In the genomic region with DNA sequence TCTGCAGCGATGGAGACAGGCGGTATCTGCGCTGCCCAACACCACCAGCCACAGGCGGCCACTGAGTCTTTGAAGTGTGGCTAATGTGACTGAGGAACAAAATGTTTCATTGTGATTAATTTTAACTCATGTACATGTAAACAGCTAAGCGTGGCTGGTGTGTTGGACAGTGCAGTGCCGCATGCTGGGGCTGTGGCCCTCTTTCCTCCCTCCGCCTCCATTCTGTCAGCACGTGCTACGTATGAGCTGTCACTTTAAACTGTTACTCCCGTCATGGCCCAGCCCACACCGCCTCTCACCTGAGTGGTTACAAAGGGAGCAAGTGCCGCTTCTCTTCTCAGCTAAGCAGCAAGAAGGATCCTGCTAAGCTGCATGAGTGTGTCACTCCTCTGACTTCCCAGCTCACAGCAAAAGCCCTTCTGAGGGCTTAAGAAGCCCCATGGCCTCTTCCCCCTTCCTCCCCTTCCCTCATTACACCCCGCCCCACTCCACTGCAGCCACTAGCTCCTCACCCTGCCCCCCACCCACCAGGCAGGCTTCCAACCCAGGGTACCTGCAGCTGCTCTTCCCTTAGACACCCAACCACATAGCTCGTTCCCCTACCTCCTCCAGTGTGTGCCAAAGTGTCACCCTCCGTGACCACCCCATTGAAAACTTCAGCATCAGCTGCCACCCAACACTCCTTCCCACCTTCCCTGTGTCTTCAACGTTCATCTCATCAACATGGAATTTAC, we compare ENCODE assay signal across 8 cellular contexts. TPM values are rescaled to one million over a fixed set of nuclear protein-coding genes. Genes with fewer than 3 reads are reported as not detected.
A peak's percentile ranks its signal among the peaks of the same experiment; 100 is the strongest.
DNase-seq lines count a peak whose midpoint lies in the region; ATAC-seq and TF ChIP-seq lines count a peak whose summit lies in the region.

No MANE protein-coding gene starts in this region.

- no peaks in the 10 kb centered on the region for H3K79me2 ChIP-seq in smooth muscle cell (ENCODE audit: low read depth)

- WGBS in heart left ventricle, 4 donors = 53 to 60% (median 54%) methylated on average over 16 of the region's 16 CpGs
- 54% methylated on average over 15 of the region's 16 CpGs for WGBS in smooth muscle cell (ENCODE audit: low lambda C conversion rate)

- H3K27ac ChIP-seq in 22Rv1 (peak overlapping the region; percentile 63), heart left ventricle (peak overlapping the region in 2 of 12 donors; percentile 15 to 48), smooth muscle cell (ENCODE audit: low read depth) (peak overlapping the region; percentile 55)

- DNase-seq in NCI-H2227 (lab: John Stamatoyannopoulos, UW; ENCODE audit: unreplicated experiment) = peak; percentile 22
- DNase-seq in activated T-helper 2 cell treated with anti-CD3 and anti-CD28 coated beads, Interferon-gamma antibody, Interleukin-2, Interleukin-4, amounts not matched to agents 10 μg/mL and 5 μg/mL and 100 μg/mL, durations not matched to agents 14 hours and 24 hours and 36 hours (ENCODE audit: low spot score) = peak; percentile 43
- no peak for DNase-seq in heart left ventricle
- DNase-seq in smooth muscle cell (lab: John Stamatoyannopoulos, UW; ENCODE audit: unreplicated experiment) = no peak
- DNase-seq in HEK293T (ENCODE audit: extremely low spot score) = no peak
- DNase-seq in GM20000 (ENCODE audit: low spot score) = no peak

- no peaks in the 10 kb centered on the region for H3K9me3 Mint-ChIP-seq in activated T-helper 2 cell treated with anti-CD3 and anti-CD28 coated beads, Interferon-gamma antibody, Interleukin-2, Interleukin-4, amounts not matched to agents 10 μg/mL and 5 μg/mL and 100 μg/mL, durations not matched to agents 14 hours and 24 hours and 36 hours

- no peaks in the 10 kb centered on the region for H3F3A ChIP-seq in smooth muscle cell (ENCODE audit: low read depth)

- peaks cover 3% of the 10 kb centered on the region for H3K27me3 Mint-ChIP-seq in activated T-helper 2 cell treated with anti-CD3 and anti-CD28 coated beads, Interferon-gamma antibody, Interleukin-2, Interleukin-4, amounts not matched to agents 10 μg/mL and 5 μg/mL and 100 μg/mL, durations not matched to agents 14 hours and 24 hours and 36 hours (ENCODE audit: low read depth)

- H3K36me3 ChIP-seq in heart left ventricle = no peaks in the 10 kb centered on the region
- H3K36me3 ChIP-seq in smooth muscle cell (ENCODE audit: low read depth) = no peaks in the 10 kb centered on the region

- H3K36me3 Mint-ChIP-seq in activated T-helper 2 cell treated with anti-CD3 and anti-CD28 coated beads, Interferon-gamma antibody, Interleukin-2, Interleukin-4, amounts not matched to agents 10 μg/mL and 5 μg/mL and 100 μg/mL, durations not matched to agents 14 hours and 24 hours and 36 hours (ENCODE audit: low read depth) = no peaks in the 10 kb centered on the region

- no peak overlapping the region for H3K4me3 Mint-ChIP-seq in activated T-helper 2 cell treated with anti-CD3 and anti-CD28 coated beads, Interferon-gamma antibody, Interleukin-2, Interleukin-4, amounts not matched to agents 10 μg/mL and 5 μg/mL and 100 μg/mL, durations not matched to agents 14 hours and 24 hours and 36 hours (ENCODE audit: low read depth)

- H3K4me3 ChIP-seq in heart left ventricle = peak overlapping the region in 2 of 12 donors; percentile 46 to 49
- H3K4me3 ChIP-seq in smooth muscle cell = no peak overlapping the region

- peaks cover 0 to 13% (median 6%) of the 10 kb centered on the region in 12 donors for H3K4me1 ChIP-seq in heart left ventricle
- H3K4me1 ChIP-seq in smooth muscle cell (ENCODE audit: low read depth) = peaks cover 10% of the 10 kb centered on the region

- H3K9ac ChIP-seq in smooth muscle cell (ENCODE audit: low read depth) = no peak overlapping the region

- H4K20me1 ChIP-seq in smooth muscle cell (ENCODE audit: low read depth) = no peaks in the 10 kb centered on the region

- peaks cover 0 to 8% (median 0%) of the 10 kb centered on the region in 9 donors for H3K27me3 ChIP-seq in heart left ventricle
- no peaks in the 10 kb centered on the region for H3K27me3 ChIP-seq in smooth muscle cell (ENCODE audit: low read depth)

- H3K4me2 ChIP-seq in smooth muscle cell = peak overlapping the region; percentile 41

- H2AFZ ChIP-seq in smooth muscle cell (ENCODE audit: low read depth) = no peak overlapping the region

- ATAC-seq in heart left ventricle (peak in 3 of 4 donors; percentile 47 to 64 (median 52)), HG03565 (IDR thresholded peaks at IDR 0.05; ENCODE audit: unreplicated experiment) (no peak)

- intact Hi-C loops in activated T-helper 2 cell treated with anti-CD3 and anti-CD28 coated beads, Interferon-gamma antibody, Interleukin-2, Interleukin-4, amounts not matched to agents 10 μg/mL and 5 μg/mL and 100 μg/mL, durations not matched to agents 14 hours and 24 hours and 36 hours (cut with micrococcal nuclease) = no loop called here
- intact Hi-C loops in heart left ventricle (cut with DNase I) = loop anchor here (5.0 to 10.0 kb wide), 9 partner anchors 76 to 336 kb away; partner anchors contain the start of genes NCBP3 (in 7 of the 10) and P2RX1 (in 1 of the 10)

- TF ChIP-seq CTCF in 22Rv1 (IDR thresholded peaks at IDR 0.05) (no peak), heart left ventricle (IDR thresholded peaks at IDR 0.05) (no peak), smooth muscle cell (IDR thresholded peaks at IDR 0.05; ENCODE audit: borderline replicate concordance, insufficient read depth, poor library complexity, severe bottlenecking) (no peak), GM20000 (IDR thresholded peaks at IDR 0.05; ENCODE audit: extremely low read depth, missing control alignments) (no peak)

- POLR2A ChIA-PET in HEK293T (lab: Yijun Ruan, JAX) = interaction anchor here (1.1 kb wide), 1 partner anchor 15 kb away, joined by 4 read pairs; the partner anchor contains the start of gene HASPIN

- no peak for TF ChIP-seq POLR2A in heart left ventricle (IDR thresholded peaks at IDR 0.05)

- peaks cover 35% of the 10 kb centered on the region for H3K4me1 Mint-ChIP-seq in activated T-helper 2 cell treated with anti-CD3 and anti-CD28 coated beads, Interferon-gamma antibody, Interleukin-2, Interleukin-4, amounts not matched to agents 10 μg/mL and 5 μg/mL and 100 μg/mL, durations not matched to agents 14 hours and 24 hours and 36 hours (ENCODE audit: low read depth)

- CTCF ChIA-PET in HEK293T (lab: Yijun Ruan, JAX) = interaction anchor here (0.6 to 2.8 kb wide), 10 partner anchors 18 to 296 kb away, joined by 3 to 30 read pairs (median 4); partner anchors contain the start of gene NCBP3

- no peaks in the 10 kb centered on the region for H3K9me3 ChIP-seq in heart left ventricle
- H3K9me3 ChIP-seq in smooth muscle cell (replicated peaks; ENCODE audit: low read depth) = no peaks in the 10 kb centered on the region

- H3K27ac Mint-ChIP-seq in activated T-helper 2 cell treated with anti-CD3 and anti-CD28 coated beads, Interferon-gamma antibody, Interleukin-2, Interleukin-4, amounts not matched to agents 10 μg/mL and 5 μg/mL and 100 μg/mL, durations not matched to agents 14 hours and 24 hours and 36 hours = peak overlapping the region; percentile 28

TF ChIP-seq in HEK293T, 16 proteins besides CTCF, POLR2A, EP300 and RAD21:
- TF ChIP-seq FOXM1 (IDR thresholded peaks at IDR 0.05; ENCODE audit: borderline replicate concordance) = no peak
- TF ChIP-seq LEF1 (IDR thresholded peaks at IDR 0.05; ENCODE audit: borderline replicate concordance) = no peak
- TF ChIP-seq ZNF384 (IDR thresholded peaks at IDR 0.05) = no peak
- TF ChIP-seq ARNT (IDR thresholded peaks at IDR 0.05) = no peak
- no peak for TF ChIP-seq ELF4 (IDR thresholded peaks at IDR 0.05)
- TF ChIP-seq SUZ12 (IDR thresholded peaks at IDR 0.05) = no peak
- TF ChIP-seq, protein P1, sequence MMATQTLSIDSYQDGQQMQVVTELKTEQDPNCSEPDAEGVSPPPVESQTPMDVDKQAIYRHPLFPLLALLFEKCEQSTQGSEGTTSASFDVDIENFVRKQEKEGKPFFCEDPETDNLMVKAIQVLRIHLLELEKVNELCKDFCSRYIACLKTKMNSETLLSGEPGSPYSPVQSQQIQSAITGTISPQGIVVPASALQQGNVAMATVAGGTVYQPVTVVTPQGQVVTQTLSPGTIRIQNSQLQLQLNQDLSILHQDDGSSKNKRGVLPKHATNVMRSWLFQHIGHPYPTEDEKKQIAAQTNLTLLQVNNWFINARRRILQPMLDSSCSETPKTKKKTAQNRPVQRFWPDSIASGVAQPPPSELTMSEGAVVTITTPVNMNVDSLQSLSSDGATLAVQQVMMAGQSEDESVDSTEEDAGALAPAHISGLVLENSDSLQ (IDR thresholded peaks at IDR 0.05) = no peak
- TF ChIP-seq L3MBTL2 (conservative IDR thresholded peaks at IDR 0.05) = no peak
- TF ChIP-seq HDGF (IDR thresholded peaks at IDR 0.05; ENCODE audit: borderline replicate concordance) = no peak
- TF ChIP-seq TARDBP (IDR thresholded peaks at IDR 0.05) = no peak
- TF ChIP-seq BHLHE40 (IDR thresholded peaks at IDR 0.05; ENCODE audit: borderline replicate concordance) = no peak
- no peak for TF ChIP-seq SP1 (IDR thresholded peaks at IDR 0.05)
- TF ChIP-seq CTBP1 (IDR thresholded peaks at IDR 0.05; ENCODE audit: borderline replicate concordance) = no peak
- TF ChIP-seq FOXK2 (IDR thresholded peaks at IDR 0.05) = no peak
- TF ChIP-seq FOXA1 (IDR thresholded peaks at IDR 0.05) = no peak
- no peak for TF ChIP-seq NFRKB (IDR thresholded peaks at IDR 0.05)

RNA-seq across cellular contexts. Expression of gene HASPIN, which starts 15.0 kb away (rescaled TPM):
- 23.0 and 23.4 TPM in 2 replicates for total RNA-seq in activated T-helper 2 cell treated with anti-CD3 and anti-CD28 coated beads, Interferon-gamma antibody, Interleukin-2, Interleukin-4, amounts not matched to agents 10 μg/mL and 5 μg/mL and 100 μg/mL, durations not matched to agents 14 hours and 24 hours and 36 hours
- total RNA-seq in heart left ventricle = 1 to 10 TPM in 1 of 9 donors, under 1 TPM in 8; 0.15 to 2.1 (median 0.32) TPM
- polyA plus RNA-seq in heart left ventricle = 1 to 10 TPM in 1 of 2 donors, not detected in 1; 1.1 TPM
- total RNA-seq in smooth muscle cell = 2.6 and 2.7 TPM in 2 replicates
- polyA plus RNA-seq in smooth muscle cell = 1.2 and 2.0 TPM in 2 replicates

RNA-seq across cellular contexts. Expression of gene P2RX5, which starts 42.8 kb away (rescaled TPM):
- 111 and 118 TPM in 2 replicates for total RNA-seq in activated T-helper 2 cell treated with anti-CD3 and anti-CD28 coated beads, Interferon-gamma antibody, Interleukin-2, Interleukin-4, amounts not matched to agents 10 μg/mL and 5 μg/mL and 100 μg/mL, durations not matched to agents 14 hours and 24 hours and 36 hours
- total RNA-seq in heart left ventricle = 10 to 100 TPM in 6 of 9 donors, 1 to 10 TPM in 3; 5.4 to 66.4 (median 14.3) TPM
- polyA plus RNA-seq in heart left ventricle = 100 to 1,000 TPM in 1 of 2 donors, 10 to 100 TPM in 1; 13.1 to 108 TPM
- 0.72 TPM in 1 of 2 replicates, not detected in the other for total RNA-seq in smooth muscle cell
- polyA plus RNA-seq in smooth muscle cell = 0.59 TPM in 1 of 2 replicates, not detected in the other

Comparison
In these comparisons a context has a peak if more than half of its experiments do, and no peak if none do; other contexts are left out.
1. DNase-seq: peak in NCI-H2227 (single experiment) and activated T-helper 2 cell treated with anti-CD3 and anti-CD28 coated beads, Interferon-gamma antibody, Interleukin-2, Interleukin-4, amounts not matched to agents 10 μg/mL and 5 μg/mL and 100 μg/mL, durations not matched to agents 14 hours and 24 hours and 36 hours (single experiment); none in heart left ventricle (0 of 5), smooth muscle cell (single experiment), HEK293T (single experiment) and GM20000 (single experiment).